1 cellular context compared by ENCODE assay signal in genomic region chrX:72465882-72466281, GRCh38.
TF ChIP-seq lines count a peak whose summit lies in the region.

No MANE protein-coding gene starts in this region.

TF ChIP-seq in K562, 482 proteins besides CTCF, POLR2A, EP300 and RAD21 (continued from another document):
- TF ChIP-seq TOE1 (IDR thresholded peaks at IDR 0.05; ENCODE audit: borderline replicate concordance) (no peak), TOE1 (CRISPR knock-in tag; IDR thresholded peaks at IDR 0.05; ENCODE audit: borderline replicate concordance, low read depth) (no peak), CHCHD3 (CRISPR knock-in tag; IDR thresholded peaks at IDR 0.05) (no peak), CHD1 (IDR thresholded peaks at IDR 0.05; ENCODE audit: low read length) (no peak), GABPB2 (CRISPR knock-in tag; conservative IDR thresholded peaks at IDR 0.05) (no peak), NCOA1 (IDR thresholded peaks at IDR 0.05; ENCODE audit: low read depth) (no peak), ERF (CRISPR knock-in tag; IDR thresholded peaks at IDR 0.05) (no peak), ZC3H4 (CRISPR knock-in tag; IDR thresholded peaks at IDR 0.05; ENCODE audit: borderline replicate concordance) (no peak), SMAD3 (CRISPR knock-in tag; conservative IDR thresholded peaks at IDR 0.05) (no peak), UBTF (IDR thresholded peaks at IDR 0.05; ENCODE audit: borderline replicate concordance in 1 of 2, low read depth in 2 of 2, low read length in 2 of 2) (no peak), TAL1 (IDR thresholded peaks at IDR 0.05) (peak; percentile 31; the same call in 1 of the 2 replicates), ESRRB (CRISPR knock-in tag; IDR thresholded peaks at IDR 0.05; ENCODE audit: borderline replicate concordance) (no peak), BHLHE40 (IDR thresholded peaks at IDR 0.05; ENCODE audit: low read length) (no peak), STAT5B (CRISPR knock-in tag; IDR thresholded peaks at IDR 0.05) (no peak), ARID1B (IDR thresholded peaks at IDR 0.05) (peak; percentile 62; the same call in 1 of the 2 replicates), ZSCAN32 (CRISPR knock-in tag; IDR thresholded peaks at IDR 0.05) (no peak), ZKSCAN8 (CRISPR knock-in tag; IDR thresholded peaks at IDR 0.05) (no peak), ETV6 (IDR thresholded peaks at IDR 0.05; ENCODE audit: borderline replicate concordance in 1 of 2, low read depth in 2 of 2, low read length in 1 of 2) (no peak), ETV6 (CRISPR knock-in tag; IDR thresholded peaks at IDR 0.05; ENCODE audit: borderline replicate concordance) (no peak), NCOR1 (IDR thresholded peaks at IDR 0.05) (peak; percentile 10; the same call in 1 of the 2 replicates), SP1 (CRISPR knock-in tag; IDR thresholded peaks at IDR 0.05) (no peak), ZFP1 (CRISPR knock-in tag; IDR thresholded peaks at IDR 0.05) (no peak), ZKSCAN1 (IDR thresholded peaks at IDR 0.05; ENCODE audit: low read depth, low read length) (no peak), ZNF431 (CRISPR knock-in tag; IDR thresholded peaks at IDR 0.05) (no peak), IRF9 (tag; IDR thresholded peaks at IDR 0.05) (no peak), FOXM1 (IDR thresholded peaks at IDR 0.05; ENCODE audit: low read depth) (no peak), FOXM1 (CRISPR knock-in tag; IDR thresholded peaks at IDR 0.05; ENCODE audit: low read depth) (no peak), HOMEZ (CRISPR knock-in tag; IDR thresholded peaks at IDR 0.05) (no peak), MAFF (IDR thresholded peaks at IDR 0.05; ENCODE audit: low read length) (no peak), CCNT2 (IDR thresholded peaks at IDR 0.05; ENCODE audit: borderline replicate concordance, extremely low read depth, insufficient read length, low read depth, low read length) (no peak), WHSC1 (IDR thresholded peaks at IDR 0.05; ENCODE audit: low read length) (no peak), TEAD4 (IDR thresholded peaks at IDR 0.05; ENCODE audit: low read length) (0 out of 2 replicates have a peak, but pooled peaks have one; percentile 19), TEAD4 (CRISPR knock-in tag; IDR thresholded peaks at IDR 0.05; ENCODE audit: borderline replicate concordance) (no peak), CBFA2T2 (conservative IDR thresholded peaks at IDR 0.05) (peak; percentile 43; the same call in 1 of the 2 replicates), CBFA2T3 (IDR thresholded peaks at IDR 0.05) (peak; percentile 69), ZNF133 (CRISPR knock-in tag; IDR thresholded peaks at IDR 0.05) (no peak), CBX1 (IDR thresholded peaks at IDR 0.05; ENCODE audit: low read depth) (no peak), MITF (IDR thresholded peaks at IDR 0.05) (no peak), STAG1 (CRISPR knock-in tag; IDR thresholded peaks at IDR 0.05; ENCODE audit: borderline replicate concordance) (no peak), IRF2 (CRISPR knock-in tag; IDR thresholded peaks at IDR 0.05) (no peak)
